13 cellular contexts compared by ENCODE assay signal in genomic region chr17:56910509-56911235, GRCh38. TPM values are rescaled to one million over a fixed set of nuclear protein-coding genes. Genes with fewer than 3 reads are reported as not detected.
DNase-seq lines count a peak whose midpoint lies in the region; ATAC-seq and TF ChIP-seq lines count a peak whose summit lies in the region.
"Had no signal": no experiment of that assay in that cellular context is flagged by ENCODE, and none has a peak within 500 bp of the region (broad histone marks: within the 10 kb centered on the region; RNA-seq: fewer than 3 reads in every experiment).

No MANE protein-coding gene starts in this region.

- WGBS in esophagus muscularis mucosa: 90% methylated on average over 5 of the region's 7 CpGs

- H3K79me2 ChIP-seq in DOHH2 (ENCODE audit: control insufficient read depth, low read length) (peaks cover 79% of the 10 kb centered on the region), PC-3 (ENCODE audit: low read length) (peaks cover 89% of the 10 kb centered on the region)

- no peaks in the 10 kb centered on the region for H3K27me3 ChIP-seq in DOHH2 (ENCODE audit: control insufficient read depth, low read length)
- no peaks in the 10 kb centered on the region for H3K27me3 ChIP-seq in PC-3 (ENCODE audit: low read length)
- H3K27me3 ChIP-seq in esophagus muscularis mucosa: no peaks in the 10 kb centered on the region
- H3K27me3 ChIP-seq in skeletal muscle tissue (ENCODE audit: control insufficient read depth in 3 of 3, insufficient read depth in 3 of 3, low read length in 3 of 3): no peaks in the 10 kb centered on the region
- H3K27me3 ChIP-seq in WERI-Rb-1 (ENCODE audit: insufficient read depth, low read depth, severe bottlenecking): no peaks in the 10 kb centered on the region

- H2AFZ ChIP-seq in PC-3 (ENCODE audit: low read length): no peak overlapping the region

- H3K4me2 ChIP-seq in DOHH2 (ENCODE audit: low read length) (peak overlapping the region; percentile 72), PC-3 (ENCODE audit: low read length) (peak overlapping the region; percentile 61)

- H3K9me2 ChIP-seq in DOHH2 (replicated peaks; ENCODE audit: control insufficient read depth, low read length) (no peaks in the 10 kb centered on the region), PC-3 (replicated peaks; ENCODE audit: low read length) (no peaks in the 10 kb centered on the region)

- H3K4me1 ChIP-seq in DOHH2 (ENCODE audit: control insufficient read depth, low read length): peaks cover 69% of the 10 kb centered on the region
- H3K4me1 ChIP-seq in PC-3 (ENCODE audit: insufficient read depth, low read length): peaks cover 44% of the 10 kb centered on the region
- peaks cover 46 to 63% (median 55%) of the 10 kb centered on the region in 4 donors for H3K4me1 ChIP-seq in esophagus muscularis mucosa
- peaks cover 50 to 61% (median 52%) of the 10 kb centered on the region in 3 donors for H3K4me1 ChIP-seq in skeletal muscle tissue (ENCODE audit: control insufficient read depth in 3 of 3, insufficient read depth in 3 of 3, low read length in 3 of 3)

- peak overlapping the region; percentile 54 for H3K4me3 ChIP-seq in DOHH2 (ENCODE audit: low read length)
- H3K4me3 ChIP-seq in PC-3 (ENCODE audit: low read length): peak overlapping the region; percentile 48
- H3K4me3 ChIP-seq in esophagus muscularis mucosa: peak overlapping the region in 3 of 4 donors; percentile 15 to 85 (median 19)
- H3K4me3 ChIP-seq in skeletal muscle tissue (ENCODE audit: low read length in 3 of 3): peak overlapping the region; percentile 17 to 52 (median 45)
- H3K4me3 ChIP-seq in WERI-Rb-1 (ENCODE audit: low read depth, low read length): no peak overlapping the region

- BruUV-seq in PC-3 (replicated peaks; lab: Mats Ljungman, UMichigan): no TSS peak

- ATAC-seq in PC-3 (no peak), HG03342 (IDR thresholded peaks at IDR 0.05; ENCODE audit: unreplicated experiment) (no peak)
- ATAC-seq: SK-N-SH treated with all-trans-retinoic acid at 6 μM for 48 hours had no signal

- CTCF ChIA-PET in PC-3 (lab: Charles Lee): no interaction called here

- intact Hi-C loops in PC-3 (cut with micrococcal nuclease): no loop called here
- intact Hi-C loops in esophagus muscularis mucosa (cut with DNase I): loop anchor here (5.0 kb wide), 1 partner anchor 73 kb away; no protein-coding TSS in a partner anchor

- TF ChIP-seq CTCF in DOHH2 (IDR thresholded peaks at IDR 0.05; ENCODE audit: low read depth, low read length, poor library complexity, severe bottlenecking): no peak
- no peak for TF ChIP-seq CTCF in PC-3 (conservative IDR thresholded peaks at IDR 0.05; ENCODE audit: low read depth, low read length)
- TF ChIP-seq CTCF in esophagus muscularis mucosa (IDR thresholded peaks at IDR 0.05): no peak
- no peak for TF ChIP-seq CTCF in WERI-Rb-1 (IDR thresholded peaks at IDR 0.05; ENCODE audit: low read depth, low read length)

- H3K27ac ChIP-seq in DOHH2 (ENCODE audit: low read depth, low read length): 0 out of 2 replicates have a peak overlapping the region, but pooled peaks have one; percentile 79
- no peak overlapping the region for H3K27ac ChIP-seq in PC-3 (ENCODE audit: low read length)
- peak overlapping the region; percentile 54 to 93 (median 86) for H3K27ac ChIP-seq in esophagus muscularis mucosa (replicated peaks in 1 of 4)
- H3K27ac ChIP-seq in skeletal muscle tissue (ENCODE audit: low read depth, low read length): peak overlapping the region; percentile 76
- H3K27ac ChIP-seq in WERI-Rb-1: no peak overlapping the region

- H3K9ac ChIP-seq in PC-3 (ENCODE audit: low read length) (no peak overlapping the region), skeletal muscle tissue (ENCODE audit: low read depth in 1 of 3, low read length in 3 of 3) (peak overlapping the region in 2 of 3 donors; percentile 4 to 52)

- DNase-seq in PC-3 (no peak), esophagus muscularis mucosa (ENCODE audit: extremely low spot score) (no peak), WERI-Rb-1 (no peak), SHP77 treated with DMSO at 0.1 percent for 48 hours (lab: John Stamatoyannopoulos, UW) (no peak), NCI-H510A (lab: John Stamatoyannopoulos, UW) (no peak)
- DNase-seq: amygdala, foreskin fibroblast, NCI-H2029 treated with DMSO at 0.1 percent for 48 hours, nephron progenitor cell had no signal

- POLR2A ChIA-PET in PC-3 (lab: Charles Lee; ENCODE audit: unreplicated experiment): interaction anchor here (0.6 kb wide), 1 partner anchor 58 kb away, joined by 3 read pairs; no protein-coding TSS in a partner anchor

- H4K20me1 ChIP-seq in DOHH2 (ENCODE audit: control insufficient read depth, insufficient read depth, low read depth, low read length): peaks cover 19% of the 10 kb centered on the region; the same call in 1 of the 2 replicates
- peaks cover 41% of the 10 kb centered on the region for H4K20me1 ChIP-seq in PC-3 (ENCODE audit: low read length)

- H3K9me3 ChIP-seq in DOHH2 (ENCODE audit: control insufficient read depth, insufficient read depth, low read length) (no peaks in the 10 kb centered on the region), PC-3 (ENCODE audit: low read length) (no peaks in the 10 kb centered on the region), esophagus muscularis mucosa (no peaks in the 10 kb centered on the region), skeletal muscle tissue (ENCODE audit: control insufficient read depth in 3 of 3, low read length in 3 of 3) (no peaks in the 10 kb centered on the region), WERI-Rb-1 (ENCODE audit: severe bottlenecking) (no peaks in the 10 kb centered on the region)

- no peak for TF ChIP-seq POLR2A in esophagus muscularis mucosa (IDR thresholded peaks at IDR 0.05; ENCODE audit: low read depth)

- TF ChIP-seq EP300 in esophagus muscularis mucosa (IDR thresholded peaks at IDR 0.05): no peak

- H3F3A ChIP-seq in DOHH2 (ENCODE audit: control insufficient read depth, insufficient read depth) (peaks cover 23% of the 10 kb centered on the region), PC-3 (ENCODE audit: low read length, unreplicated experiment) (peaks cover 6% of the 10 kb centered on the region)

- peaks cover 60% of the 10 kb centered on the region for H3K36me3 ChIP-seq in DOHH2 (ENCODE audit: control insufficient read depth, low read length)
- peaks cover 33% of the 10 kb centered on the region for H3K36me3 ChIP-seq in PC-3 (ENCODE audit: low read depth, low read length)
- peaks cover 17 to 34% (median 31%) of the 10 kb centered on the region in 4 donors for H3K36me3 ChIP-seq in esophagus muscularis mucosa
- peaks cover 23 to 29% (median 28%) of the 10 kb centered on the region in 3 donors for H3K36me3 ChIP-seq in skeletal muscle tissue (ENCODE audit: control insufficient read depth in 3 of 3, insufficient read depth in 3 of 3, low read length in 3 of 3)
- peaks cover 38% of the 10 kb centered on the region for H3K36me3 ChIP-seq in WERI-Rb-1

RNA-seq across cellular contexts. Expression of gene TRIM25, which starts 3.2 kb away (rescaled TPM):
- total RNA-seq in PC-3 (2014; rRNA removed): 44.0 and 60.2 TPM in 2 replicates
- 10 to 100 TPM; 13.9 to 19.9 (median 16.6) TPM for total RNA-seq in esophagus muscularis mucosa
- total RNA-seq in skeletal muscle tissue: 7.8 TPM

RNA-seq across cellular contexts. Expression of gene COIL, which starts 50.2 kb away (rescaled TPM):
- total RNA-seq in PC-3 (2014; rRNA removed) (22.3 and 22.9 TPM in 2 replicates), esophagus muscularis mucosa (10 to 100 TPM in 3 of 4 donors, 1 to 10 TPM in 1; 9.9 to 13.3 (median 11.4) TPM), skeletal muscle tissue (14.6 TPM)

Comparison
In these comparisons a context has a peak if more than half of its experiments do, and no peak if none do; other contexts are left out.
1. H3K27ac ChIP-seq: peak in DOHH2 (single experiment), esophagus muscularis mucosa (4 of 4) and skeletal muscle tissue (single experiment); none in PC-3 (single experiment) and WERI-Rb-1 (single experiment).